In the genomic region with DNA sequence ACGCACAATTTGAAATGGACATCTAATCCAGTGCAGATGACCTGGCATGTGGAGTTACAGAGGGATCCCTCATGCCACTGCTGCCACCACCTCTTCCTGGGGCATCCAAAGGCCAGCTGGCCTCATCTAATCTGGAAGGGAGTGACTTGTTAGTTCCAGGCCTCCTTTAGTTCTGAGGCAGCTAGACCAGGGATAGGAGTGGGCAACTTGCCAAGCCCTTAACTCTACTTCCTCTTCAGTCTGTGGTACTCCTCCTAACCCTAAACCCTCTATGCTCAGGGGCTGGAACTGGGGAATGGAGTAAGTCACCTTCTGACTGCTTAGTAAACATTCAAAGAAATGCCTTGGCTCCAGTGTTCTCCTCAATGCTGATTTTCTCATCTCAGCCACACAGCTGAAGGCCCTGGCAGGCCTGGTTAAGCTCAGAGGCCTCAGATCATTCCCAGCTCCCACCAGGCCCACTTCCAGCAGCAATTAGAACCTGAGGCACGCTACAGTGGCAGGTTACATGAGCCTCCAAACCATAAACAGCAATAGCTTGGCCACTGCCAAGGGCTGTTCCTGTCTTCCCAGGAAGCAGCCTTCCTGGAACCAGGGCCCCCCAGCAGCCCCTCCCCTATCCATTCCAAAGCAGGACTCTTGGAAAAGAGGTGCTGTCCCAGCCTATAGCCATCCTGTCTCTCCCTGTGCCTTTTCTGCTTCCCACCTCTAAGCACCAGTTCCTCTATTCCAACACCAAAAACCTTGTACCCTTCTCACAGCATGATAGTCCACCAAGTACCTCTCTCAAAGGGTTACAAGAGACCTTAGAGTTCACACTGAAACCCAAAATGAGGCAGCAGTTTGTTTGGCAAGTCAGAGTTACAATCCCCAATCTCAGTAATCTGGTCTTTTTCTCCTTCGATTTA, we compare ENCODE assay signal across 1 cellular context.
A peak's percentile ranks its signal among the peaks of the same experiment; 100 is the strongest.
TF ChIP-seq lines count a peak whose summit lies in the region.

No MANE protein-coding gene starts in this region.

TF ChIP-seq in K562, 482 proteins besides CTCF, POLR2A, EP300 and RAD21 (continued from another document and continues in another):
- TF ChIP-seq HDAC2 (IDR thresholded peaks at IDR 0.05) (no peak), RBFOX2 (IDR thresholded peaks at IDR 0.05; ENCODE audit: low read depth, low read length) (no peak), PTRF (tag; IDR thresholded peaks at IDR 0.05) (no peak), ZBTB1 (CRISPR knock-in tag; IDR thresholded peaks at IDR 0.05; ENCODE audit: borderline replicate concordance, low read depth) (no peak), SREBF2 (CRISPR knock-in tag; IDR thresholded peaks at IDR 0.05) (no peak), PML (IDR thresholded peaks at IDR 0.05; ENCODE audit: low read length) (no peak), MAFK (IDR thresholded peaks at IDR 0.05; ENCODE audit: low read length) (no peak), RBBP5 (IDR thresholded peaks at IDR 0.05; ENCODE audit: borderline replicate concordance, insufficient read depth, low read length, poor library complexity, severe bottlenecking) (no peak), NRF1 (conservative IDR thresholded peaks at IDR 0.05 in 1 of 2, IDR thresholded peaks at IDR 0.05 in 1 of 2) (peak; percentile 36 to 53; a peak in 3 of 4 replicates), HDAC8 (tag; IDR thresholded peaks at IDR 0.05) (no peak), POLR2G (IDR thresholded peaks at IDR 0.05; ENCODE audit: low read depth, low read length) (no peak), BMI1 (IDR thresholded peaks at IDR 0.05; ENCODE audit: low read length) (no peak), FOXA1 (IDR thresholded peaks at IDR 0.05; ENCODE audit: borderline replicate concordance) (no peak), SMAD3 (CRISPR knock-in tag; conservative IDR thresholded peaks at IDR 0.05) (no peak), MBD2 (IDR thresholded peaks at IDR 0.05; ENCODE audit: borderline replicate concordance, low read depth) (no peak), IFI16 (CRISPR knock-in tag; IDR thresholded peaks at IDR 0.05) (no peak), ZC3H4 (CRISPR knock-in tag; IDR thresholded peaks at IDR 0.05; ENCODE audit: borderline replicate concordance) (no peak), TEAD4 (IDR thresholded peaks at IDR 0.05; ENCODE audit: low read length) (no peak; the same call in 1 of the 2 replicates), TEAD4 (CRISPR knock-in tag; IDR thresholded peaks at IDR 0.05; ENCODE audit: borderline replicate concordance) (no peak), ZEB2 (IDR thresholded peaks at IDR 0.05) (no peak), CC2D1A (IDR thresholded peaks at IDR 0.05) (no peak), PHB2 (IDR thresholded peaks at IDR 0.05; ENCODE audit: low read depth) (no peak), ZBTB17 (CRISPR knock-in tag; IDR thresholded peaks at IDR 0.05) (0 out of 2 replicates have a peak, but pooled peaks have one; percentile 32), RFX7 (CRISPR knock-in tag; IDR thresholded peaks at IDR 0.05) (no peak), PCBP1 (IDR thresholded peaks at IDR 0.05; ENCODE audit: low read depth, low read length, poor library complexity, severe bottlenecking) (no peak), MAFG (tag; conservative IDR thresholded peaks at IDR 0.05) (no peak), MYNN (IDR thresholded peaks at IDR 0.05) (0 out of 2 replicates have a peak, but pooled peaks have one; percentile 8), MYNN (CRISPR knock-in tag; IDR thresholded peaks at IDR 0.05) (no peak), SRSF9 (IDR thresholded peaks at IDR 0.05; ENCODE audit: borderline replicate concordance, low read depth, low read length) (no peak), SUPT5H (IDR thresholded peaks at IDR 0.05) (peak; percentile 54; the same call in 1 of the 2 replicates), TCF3 (CRISPR knock-in tag; IDR thresholded peaks at IDR 0.05) (no peak), ZZZ3 (IDR thresholded peaks at IDR 0.05) (no peak), ETS2 (tag; IDR thresholded peaks at IDR 0.05; ENCODE audit: borderline replicate concordance, poor library complexity, severe bottlenecking) (no peak), SOX6 (IDR thresholded peaks at IDR 0.05) (no peak), EP400 (IDR thresholded peaks at IDR 0.05) (no peak), KDM1A (IDR thresholded peaks at IDR 0.05) (0 out of 4 replicates have a peak, but pooled peaks of 1 of the 2 experiments have one; percentile 7), HNRNPL (IDR thresholded peaks at IDR 0.05; ENCODE audit: low read depth, low read length) (no peak), CCNT2 (IDR thresholded peaks at IDR 0.05; ENCODE audit: borderline replicate concordance, extremely low read depth, insufficient read length, low read depth, low read length) (no peak), ZNF232 (CRISPR knock-in tag; IDR thresholded peaks at IDR 0.05) (no peak), FOXP1 (CRISPR knock-in tag; IDR thresholded peaks at IDR 0.05) (no peak), SRF (CRISPR knock-in tag; IDR thresholded peaks at IDR 0.05) (0 out of 4 replicates have a peak, but pooled peaks of 1 of the 2 experiments have one; percentile 4), NCOR1 (IDR thresholded peaks at IDR 0.05) (no peak), MTA1 (IDR thresholded peaks at IDR 0.05; ENCODE audit: borderline replicate concordance) (no peak), TFAM (CRISPR knock-in tag; conservative IDR thresholded peaks at IDR 0.05) (no peak), ZBTB8A (IDR thresholded peaks at IDR 0.05; ENCODE audit: partially characterized antibody) (no peak), CHD1 (IDR thresholded peaks at IDR 0.05; ENCODE audit: low read length) (no peak), CBFB (CRISPR knock-in tag; IDR thresholded peaks at IDR 0.05) (no peak), ARHGAP35 (IDR thresholded peaks at IDR 0.05; ENCODE audit: partially characterized antibody) (no peak), SNIP1 (IDR thresholded peaks at IDR 0.05; ENCODE audit: low read depth) (no peak)
- TF ChIP-seq, protein P1, sequence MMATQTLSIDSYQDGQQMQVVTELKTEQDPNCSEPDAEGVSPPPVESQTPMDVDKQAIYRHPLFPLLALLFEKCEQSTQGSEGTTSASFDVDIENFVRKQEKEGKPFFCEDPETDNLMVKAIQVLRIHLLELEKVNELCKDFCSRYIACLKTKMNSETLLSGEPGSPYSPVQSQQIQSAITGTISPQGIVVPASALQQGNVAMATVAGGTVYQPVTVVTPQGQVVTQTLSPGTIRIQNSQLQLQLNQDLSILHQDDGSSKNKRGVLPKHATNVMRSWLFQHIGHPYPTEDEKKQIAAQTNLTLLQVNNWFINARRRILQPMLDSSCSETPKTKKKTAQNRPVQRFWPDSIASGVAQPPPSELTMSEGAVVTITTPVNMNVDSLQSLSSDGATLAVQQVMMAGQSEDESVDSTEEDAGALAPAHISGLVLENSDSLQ (IDR thresholded peaks at IDR 0.05) = no peak
- TF ChIP-seq, protein P2, sequence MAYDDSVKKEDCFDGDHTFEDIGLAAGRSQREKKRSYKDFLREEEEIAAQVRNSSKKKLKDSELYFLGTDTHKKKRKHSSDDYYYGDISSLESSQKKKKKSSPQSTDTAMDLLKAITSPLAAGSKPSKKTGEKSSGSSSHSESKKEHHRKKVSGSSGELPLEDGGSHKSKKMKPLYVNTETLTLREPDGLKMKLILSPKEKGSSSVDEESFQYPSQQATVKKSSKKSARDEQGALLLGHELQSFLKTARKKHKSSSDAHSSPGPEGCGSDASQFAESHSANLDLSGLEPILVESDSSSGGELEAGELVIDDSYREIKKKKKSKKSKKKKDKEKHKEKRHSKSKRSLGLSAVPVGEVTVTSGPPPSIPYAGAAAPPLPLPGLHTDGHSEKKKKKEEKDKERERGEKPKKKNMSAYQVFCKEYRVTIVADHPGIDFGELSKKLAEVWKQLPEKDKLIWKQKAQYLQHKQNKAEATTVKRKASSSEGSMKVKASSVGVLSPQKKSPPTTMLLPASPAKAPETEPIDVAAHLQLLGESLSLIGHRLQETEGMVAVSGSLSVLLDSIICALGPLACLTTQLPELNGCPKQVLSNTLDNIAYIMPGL (CRISPR knock-in tag; IDR thresholded peaks at IDR 0.05) = no peak
- TF ChIP-seq, protein P3, sequence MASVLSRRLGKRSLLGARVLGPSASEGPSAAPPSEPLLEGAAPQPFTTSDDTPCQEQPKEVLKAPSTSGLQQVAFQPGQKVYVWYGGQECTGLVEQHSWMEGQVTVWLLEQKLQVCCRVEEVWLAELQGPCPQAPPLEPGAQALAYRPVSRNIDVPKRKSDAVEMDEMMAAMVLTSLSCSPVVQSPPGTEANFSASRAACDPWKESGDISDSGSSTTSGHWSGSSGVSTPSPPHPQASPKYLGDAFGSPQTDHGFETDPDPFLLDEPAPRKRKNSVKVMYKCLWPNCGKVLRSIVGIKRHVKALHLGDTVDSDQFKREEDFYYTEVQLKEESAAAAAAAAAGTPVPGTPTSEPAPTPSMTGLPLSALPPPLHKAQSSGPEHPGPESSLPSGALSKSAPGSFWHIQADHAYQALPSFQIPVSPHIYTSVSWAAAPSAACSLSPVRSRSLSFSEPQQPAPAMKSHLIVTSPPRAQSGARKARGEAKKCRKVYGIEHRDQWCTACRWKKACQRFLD (CRISPR knock-in tag; IDR thresholded peaks at IDR 0.05) = no peak
- TF ChIP-seq, protein P4, sequence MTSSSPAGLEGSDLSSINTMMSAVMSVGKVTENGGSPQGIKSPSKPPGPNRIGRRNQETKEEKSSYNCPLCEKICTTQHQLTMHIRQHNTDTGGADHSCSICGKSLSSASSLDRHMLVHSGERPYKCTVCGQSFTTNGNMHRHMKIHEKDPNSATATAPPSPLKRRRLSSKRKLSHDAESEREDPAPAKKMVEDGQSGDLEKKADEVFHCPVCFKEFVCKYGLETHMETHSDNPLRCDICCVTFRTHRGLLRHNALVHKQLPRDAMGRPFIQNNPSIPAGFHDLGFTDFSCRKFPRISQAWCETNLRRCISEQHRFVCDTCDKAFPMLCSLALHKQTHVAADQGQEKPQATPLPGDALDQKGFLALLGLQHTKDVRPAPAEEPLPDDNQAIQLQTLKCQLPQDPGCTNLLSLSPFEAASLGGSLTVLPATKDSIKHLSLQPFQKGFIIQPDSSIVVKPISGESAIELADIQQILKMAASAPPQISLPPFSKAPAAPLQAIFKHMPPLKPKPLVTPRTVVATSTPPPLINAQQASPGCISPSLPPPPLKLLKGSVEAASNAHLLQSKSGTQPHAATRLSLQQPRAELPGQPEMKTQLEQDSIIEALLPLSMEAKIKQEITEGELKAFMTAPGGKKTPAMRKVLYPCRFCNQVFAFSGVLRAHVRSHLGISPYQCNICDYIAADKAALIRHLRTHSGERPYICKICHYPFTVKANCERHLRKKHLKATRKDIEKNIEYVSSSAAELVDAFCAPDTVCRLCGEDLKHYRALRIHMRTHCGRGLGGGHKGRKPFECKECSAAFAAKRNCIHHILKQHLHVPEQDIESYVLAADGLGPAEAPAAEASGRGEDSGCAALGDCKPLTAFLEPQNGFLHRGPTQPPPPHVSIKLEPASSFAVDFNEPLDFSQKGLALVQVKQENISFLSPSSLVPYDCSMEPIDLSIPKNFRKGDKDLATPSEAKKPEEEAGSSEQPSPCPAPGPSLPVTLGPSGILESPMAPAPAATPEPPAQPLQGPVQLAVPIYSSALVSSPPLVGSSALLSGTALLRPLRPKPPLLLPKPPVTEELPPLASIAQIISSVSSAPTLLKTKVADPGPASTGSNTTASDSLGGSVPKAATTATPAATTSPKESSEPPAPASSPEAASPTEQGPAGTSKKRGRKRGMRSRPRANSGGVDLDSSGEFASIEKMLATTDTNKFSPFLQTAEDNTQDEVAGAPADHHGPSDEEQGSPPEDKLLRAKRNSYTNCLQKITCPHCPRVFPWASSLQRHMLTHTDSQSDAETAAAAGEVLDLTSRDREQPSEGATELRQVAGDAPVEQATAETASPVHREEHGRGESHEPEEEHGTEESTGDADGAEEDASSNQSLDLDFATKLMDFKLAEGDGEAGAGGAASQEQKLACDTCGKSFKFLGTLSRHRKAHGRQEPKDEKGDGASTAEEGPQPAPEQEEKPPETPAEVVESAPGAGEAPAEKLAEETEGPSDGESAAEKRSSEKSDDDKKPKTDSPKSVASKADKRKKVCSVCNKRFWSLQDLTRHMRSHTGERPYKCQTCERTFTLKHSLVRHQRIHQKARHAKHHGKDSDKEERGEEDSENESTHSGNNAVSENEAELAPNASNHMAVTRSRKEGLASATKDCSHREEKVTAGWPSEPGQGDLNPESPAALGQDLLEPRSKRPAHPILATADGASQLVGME (CRISPR knock-in tag; IDR thresholded peaks at IDR 0.05) = no peak
- TF ChIP-seq, protein P5, sequence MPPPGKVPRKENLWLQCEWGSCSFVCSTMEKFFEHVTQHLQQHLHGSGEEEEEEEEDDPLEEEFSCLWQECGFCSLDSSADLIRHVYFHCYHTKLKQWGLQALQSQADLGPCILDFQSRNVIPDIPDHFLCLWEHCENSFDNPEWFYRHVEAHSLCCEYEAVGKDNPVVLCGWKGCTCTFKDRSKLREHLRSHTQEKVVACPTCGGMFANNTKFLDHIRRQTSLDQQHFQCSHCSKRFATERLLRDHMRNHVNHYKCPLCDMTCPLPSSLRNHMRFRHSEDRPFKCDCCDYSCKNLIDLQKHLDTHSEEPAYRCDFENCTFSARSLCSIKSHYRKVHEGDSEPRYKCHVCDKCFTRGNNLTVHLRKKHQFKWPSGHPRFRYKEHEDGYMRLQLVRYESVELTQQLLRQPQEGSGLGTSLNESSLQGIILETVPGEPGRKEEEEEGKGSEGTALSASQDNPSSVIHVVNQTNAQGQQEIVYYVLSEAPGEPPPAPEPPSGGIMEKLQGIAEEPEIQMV (tag; conservative IDR thresholded peaks at IDR 0.05; ENCODE audit: low read depth) = no peak
- TF ChIP-seq, protein P6, sequence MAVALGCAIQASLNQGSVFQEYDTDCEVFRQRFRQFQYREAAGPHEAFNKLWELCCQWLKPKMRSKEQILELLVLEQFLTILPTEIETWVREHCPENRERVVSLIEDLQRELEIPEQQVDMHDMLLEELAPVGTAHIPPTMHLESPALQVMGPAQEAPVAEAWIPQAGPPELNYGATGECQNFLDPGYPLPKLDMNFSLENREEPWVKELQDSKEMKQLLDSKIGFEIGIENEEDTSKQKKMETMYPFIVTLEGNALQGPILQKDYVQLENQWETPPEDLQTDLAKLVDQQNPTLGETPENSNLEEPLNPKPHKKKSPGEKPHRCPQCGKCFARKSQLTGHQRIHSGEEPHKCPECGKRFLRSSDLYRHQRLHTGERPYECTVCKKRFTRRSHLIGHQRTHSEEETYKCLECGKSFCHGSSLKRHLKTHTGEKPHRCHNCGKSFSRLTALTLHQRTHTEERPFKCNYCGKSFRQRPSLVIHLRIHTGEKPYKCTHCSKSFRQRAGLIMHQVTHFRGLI (CRISPR knock-in tag; IDR thresholded peaks at IDR 0.05) = no peak
- TF ChIP-seq, protein P7, sequence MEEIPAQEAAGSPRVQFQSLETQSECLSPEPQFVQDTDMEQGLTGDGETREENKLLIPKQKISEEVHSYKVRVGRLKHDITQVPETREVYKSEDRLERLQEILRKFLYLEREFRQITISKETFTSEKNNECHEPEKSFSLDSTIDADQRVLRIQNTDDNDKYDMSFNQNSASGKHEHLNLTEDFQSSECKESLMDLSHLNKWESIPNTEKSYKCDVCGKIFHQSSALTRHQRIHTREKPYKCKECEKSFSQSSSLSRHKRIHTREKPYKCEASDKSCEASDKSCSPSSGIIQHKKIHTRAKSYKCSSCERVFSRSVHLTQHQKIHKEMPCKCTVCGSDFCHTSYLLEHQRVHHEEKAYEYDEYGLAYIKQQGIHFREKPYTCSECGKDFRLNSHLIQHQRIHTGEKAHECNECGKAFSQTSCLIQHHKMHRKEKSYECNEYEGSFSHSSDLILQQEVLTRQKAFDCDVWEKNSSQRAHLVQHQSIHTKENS (CRISPR knock-in tag; IDR thresholded peaks at IDR 0.05) = no peak
